27 cellular contexts compared by ENCODE assay signal in genomic region chr4:180615746-180616145, GRCh38.
DNase-seq lines count a peak whose midpoint lies in the region; ATAC-seq and TF ChIP-seq lines count a peak whose summit lies in the region.
"Had no signal": no experiment of that assay in that cellular context is flagged by ENCODE, and none has a peak within 500 bp of the region (broad histone marks: within the 10 kb centered on the region; RNA-seq: fewer than 3 reads in every experiment).

No MANE protein-coding gene starts in this region.

- no peaks in the 10 kb centered on the region for H3K9me2 ChIP-seq in MM.1S (replicated peaks; ENCODE audit: insufficient read depth, low read length)

- H3K9me3 ChIP-seq in MM.1S (replicated peaks; ENCODE audit: insufficient read depth, low read length) (no peaks in the 10 kb centered on the region), neural progenitor cell (ENCODE audit: low read depth) (no peaks in the 10 kb centered on the region)
- H3K9me3 ChIP-seq: colonic mucosa, esophagus squamous epithelium, testis, uterus had no signal

- H3K27me3 ChIP-seq in MM.1S (replicated peaks; ENCODE audit: insufficient read depth, low read length) (no peaks in the 10 kb centered on the region), neural progenitor cell (no peaks in the 10 kb centered on the region)
- H3K27me3 ChIP-seq: colonic mucosa, esophagus squamous epithelium, testis, uterus had no signal

- POLR2A ChIA-PET in WTC11 (lab: Charles Lee), result no interaction called here

- no peak overlapping the region for H3K4me3 ChIP-seq in MM.1S (ENCODE audit: low read length)
- H3K4me3 ChIP-seq in neural progenitor cell, result no peak overlapping the region
- H3K4me3 ChIP-seq: colonic mucosa, esophagus squamous epithelium, testis, uterus had no signal

- H3K79me2 ChIP-seq in MM.1S (ENCODE audit: low read length), result no peaks in the 10 kb centered on the region
- H3K79me2 ChIP-seq in neural progenitor cell (ENCODE audit: low read depth), result no peaks in the 10 kb centered on the region
- H3K79me2 ChIP-seq: parathyroid adenoma had no signal

- CTCF ChIA-PET in WTC11 (lab: Charles Lee), result no interaction called here

- H3K36me3 Mint-ChIP-seq in WTC11 (no peaks in the 10 kb centered on the region), neural progenitor cell (no peaks in the 10 kb centered on the region)
- H3K36me3 Mint-ChIP-seq: activated naive CD4-positive, alpha-beta T cell treated with anti-CD3 and anti-CD28 coated beads, Interleukin-2, amount 50 U/mL, for 24 hours; CD14-positive monocyte; natural killer cell treated with Interleukin-12 subunit alpha and Interleukin-12 subunit beta and Interleukin-15 and Interleukin-18, amount 100 ng/mL, for 72 hours had no signal

- TF ChIP-seq CTCF in MM.1S (IDR thresholded peaks at IDR 0.05; ENCODE audit: low read length) (peak; percentile 13; the same call in 1 of the 2 replicates), WTC11 (IDR thresholded peaks at IDR 0.05) (no peak), neural progenitor cell (IDR thresholded peaks at IDR 0.05) (peak; percentile 42)

- H3F3A ChIP-seq in MM.1S (ENCODE audit: insufficient read depth, low read length), result no peaks in the 10 kb centered on the region
- H3F3A ChIP-seq in neural progenitor cell (ENCODE audit: low read depth), result no peaks in the 10 kb centered on the region

- H3K36me3 ChIP-seq in MM.1S (replicated peaks; ENCODE audit: insufficient read depth, low read length), result no peaks in the 10 kb centered on the region
- no peaks in the 10 kb centered on the region for H3K36me3 ChIP-seq in neural progenitor cell
- H3K36me3 ChIP-seq: colonic mucosa, esophagus squamous epithelium, uterus had no signal

- no peak overlapping the region for H2AFZ ChIP-seq in MM.1S (ENCODE audit: low read length)
- H2AFZ ChIP-seq in neural progenitor cell (replicated peaks), result no peak overlapping the region
- H2AFZ ChIP-seq: parathyroid adenoma had no signal

- H3K27ac ChIP-seq in MM.1S (ENCODE audit: low read length) (no peak overlapping the region), neural progenitor cell (no peak overlapping the region)
- H3K27ac ChIP-seq: colonic mucosa, esophagus squamous epithelium, parathyroid adenoma, testis, uterus had no signal

- H3K4me3 Mint-ChIP-seq in WTC11, result no peak overlapping the region
- no peak overlapping the region for H3K4me3 Mint-ChIP-seq in neural progenitor cell
- H3K4me3 Mint-ChIP-seq: activated naive CD4-positive, alpha-beta T cell treated with anti-CD3 and anti-CD28 coated beads, Interleukin-2, amount 50 U/mL, for 24 hours; activated T-helper 17 cell treated with anti-CD3 and anti-CD28 coated beads, Interleukin-2, amount 50 U/mL, for 72 hours; CD14-positive monocyte; effector memory CD8-positive, alpha-beta T cell; natural killer cell treated with Interleukin-12 subunit alpha and Interleukin-12 subunit beta and Interleukin-15 and Interleukin-18, amount 100 ng/mL, for 72 hours had no signal

- H3K27me3 Mint-ChIP-seq in WTC11 (ENCODE audit: low read depth) (no peaks in the 10 kb centered on the region), neural progenitor cell (ENCODE audit: insufficient read depth, low read depth) (peaks cover 2% of the 10 kb centered on the region)
- H3K27me3 Mint-ChIP-seq: activated naive CD4-positive, alpha-beta T cell treated with anti-CD3 and anti-CD28 coated beads, Interleukin-2, amount 50 U/mL, for 24 hours; activated T-helper 17 cell treated with anti-CD3 and anti-CD28 coated beads, Interleukin-2, amount 50 U/mL, for 72 hours; effector memory CD8-positive, alpha-beta T cell; natural killer cell treated with Interleukin-12 subunit alpha and Interleukin-12 subunit beta and Interleukin-15 and Interleukin-18, amount 100 ng/mL, for 72 hours had no signal

- H3K4me1 ChIP-seq in MM.1S (ENCODE audit: low read length), result no peaks in the 10 kb centered on the region
- H3K4me1 ChIP-seq in neural progenitor cell, result no peaks in the 10 kb centered on the region
- H3K4me1 ChIP-seq: colonic mucosa, esophagus squamous epithelium, parathyroid adenoma, testis, uterus had no signal

- DNase-seq in NCI-H748 (lab: John Stamatoyannopoulos, UW; ENCODE audit: unreplicated experiment) (peak; percentile 31), NCI-H748 treated with DMSO at 0.1 percent for 48 hours (lab: John Stamatoyannopoulos, UW) (no peak), MM.1S (no peak), WTC11 (ENCODE audit: low spot score) (no peak), neural progenitor cell (ENCODE audit: low spot score) (peak; percentile 9), putamen (ENCODE audit: low spot score) (no peak), GM19240 (ENCODE audit: insufficient read length, low spot score) (no peak)
- DNase-seq: activated CD4-positive, alpha-beta T cell treated with anti-CD3 and anti-CD28 coated beads, Interleukin-2, amount 50 U/mL, for 48 hours; activated CD8-positive, alpha-beta memory T cell treated with anti-CD3 and anti-CD28 coated beads, Interleukin-2, amount 50 U/mL, for 48 hours; colonic mucosa; effector memory CD8-positive, alpha-beta T cell; esophagus squamous epithelium; GOT3; NCI-H2107; NCI-H510A treated with DMSO at 0.1 percent for 48 hours; stimulated activated CD4-positive, alpha-beta T cell treated with anti-CD3 and anti-CD28 coated beads, Interleukin-4, amount 100 ng/mL, for 4 hours; stimulated activated naive CD4-positive, alpha-beta T cell; testis; uterus had no signal

- peak; percentile 63 for ATAC-seq in WTC11
- ATAC-seq in GM18505 (IDR thresholded peaks at IDR 0.05; ENCODE audit: unreplicated experiment), result no peak
- ATAC-seq: activated T-helper 17 cell treated with anti-CD3 and anti-CD28 coated beads, Interleukin-2, amount 50 U/mL, for 72 hours; effector memory CD8-positive, alpha-beta T cell; natural killer cell treated with Interleukin-12 subunit alpha and Interleukin-12 subunit beta and Interleukin-15 and Interleukin-18, amount 100 ng/mL, for 72 hours; Right ventricle myocardium inferior; sciatic nerve had no signal

- H3K9ac ChIP-seq in MM.1S (ENCODE audit: low read length), result no peak overlapping the region
- H3K9ac ChIP-seq in neural progenitor cell, result no peak overlapping the region
- H3K9ac ChIP-seq: parathyroid adenoma had no signal

- H3K4me1 Mint-ChIP-seq in WTC11, result peaks cover 13% of the 10 kb centered on the region
- H3K4me1 Mint-ChIP-seq in neural progenitor cell, result peaks cover 6% of the 10 kb centered on the region
- H3K4me1 Mint-ChIP-seq: activated naive CD4-positive, alpha-beta T cell treated with anti-CD3 and anti-CD28 coated beads, Interleukin-2, amount 50 U/mL, for 24 hours; activated T-helper 17 cell treated with anti-CD3 and anti-CD28 coated beads, Interleukin-2, amount 50 U/mL, for 72 hours; CD14-positive monocyte had no signal

- H3K9me3 Mint-ChIP-seq in WTC11 (peaks cover 3% of the 10 kb centered on the region; the same call in 1 of the 2 replicates), neural progenitor cell (no peaks in the 10 kb centered on the region)

- no peak for TF ChIP-seq POLR2A in GM18505 (IDR thresholded peaks at IDR 0.05; ENCODE audit: borderline replicate concordance, extremely low read depth, insufficient read depth, insufficient read length)

- H3K4me2 ChIP-seq in MM.1S (ENCODE audit: low read depth, low read length) (no peak overlapping the region), neural progenitor cell (no peak overlapping the region)

- H3K27ac Mint-ChIP-seq in WTC11, result peak overlapping the region; percentile 13; the same call in 1 of the 2 replicates
- H3K27ac Mint-ChIP-seq in neural progenitor cell, result no peak overlapping the region
- H3K27ac Mint-ChIP-seq: activated naive CD4-positive, alpha-beta T cell treated with anti-CD3 and anti-CD28 coated beads, Interleukin-2, amount 50 U/mL, for 24 hours; activated T-helper 17 cell treated with anti-CD3 and anti-CD28 coated beads, Interleukin-2, amount 50 U/mL, for 72 hours; CD14-positive monocyte; natural killer cell treated with Interleukin-12 subunit alpha and Interleukin-12 subunit beta and Interleukin-15 and Interleukin-18, amount 100 ng/mL, for 72 hours had no signal

- H4K20me1 ChIP-seq in MM.1S (ENCODE audit: insufficient read depth, low read length) (no peaks in the 10 kb centered on the region), neural progenitor cell (ENCODE audit: low read depth) (no peaks in the 10 kb centered on the region)

TF ChIP-seq in WTC11, 78 proteins besides CTCF, POLR2A, EP300 and RAD21 (continues in another document):
- TF ChIP-seq ZNF281 (CRISPR knock-in tag; IDR thresholded peaks at IDR 0.05), result no peak
- no peak for TF ChIP-seq IRF2 (CRISPR knock-in tag; IDR thresholded peaks at IDR 0.05; ENCODE audit: borderline replicate concordance, low read depth)
- TF ChIP-seq SMAD4 (CRISPR knock-in tag; IDR thresholded peaks at IDR 0.05), result no peak

Comparison
In these comparisons a context has a peak if more than half of its experiments do, and no peak if none do; other contexts are left out.
1. DNase-seq: peak in NCI-H748 (single experiment) and neural progenitor cell (single experiment); none in NCI-H748 treated with DMSO at 0.1 percent for 48 hours (single experiment), MM.1S (single experiment), WTC11 (single experiment), putamen (single experiment) and GM19240 (single experiment).